14 cellular contexts compared by ENCODE assay signal in genomic region chr20:49850463-49851233, GRCh38. TPM values are rescaled to one million over a fixed set of nuclear protein-coding genes. Genes with fewer than 3 reads are reported as not detected.
DNase-seq lines count a peak whose midpoint lies in the region; ATAC-seq and TF ChIP-seq lines count a peak whose summit lies in the region.
"Had no signal": no experiment of that assay in that cellular context is flagged by ENCODE, and none has a peak within 500 bp of the region (broad histone marks: within the 10 kb centered on the region; RNA-seq: fewer than 3 reads in every experiment).

No MANE protein-coding gene starts in this region.

- H3K27me3 ChIP-seq in heart left ventricle (no peaks in the 10 kb centered on the region), aorta (ENCODE audit: control insufficient read depth in 1 of 2, insufficient read depth in 2 of 2, low read length in 1 of 2) (no peaks in the 10 kb centered on the region)
- H3K27me3 ChIP-seq: neural progenitor cell, stomach had no signal

- TF ChIP-seq CTCF in heart left ventricle (IDR thresholded peaks at IDR 0.05), result no peak

- WGBS in heart left ventricle, 4 donors, result 53 to 63% (median 55%) methylated on average over 8 of the region's 8 CpGs
- WGBS in aorta, 2 donors, result 29 to 33% methylated on average over 8 of the region's 8 CpGs

- ATAC-seq in heart left ventricle (peak in 2 of 4 donors; percentile 8 to 17), left cardiac atrium (no peak), aorta (ENCODE audit: low FRiP score) (no peak), GM21717 (IDR thresholded peaks at IDR 0.05; ENCODE audit: unreplicated experiment) (no peak), GM21367 (IDR thresholded peaks at IDR 0.05; ENCODE audit: unreplicated experiment) (no peak)

- H3K9me3 ChIP-seq in heart left ventricle (no peaks in the 10 kb centered on the region), aorta (ENCODE audit: control insufficient read depth, low read length) (no peaks in the 10 kb centered on the region)
- H3K9me3 ChIP-seq: stomach had no signal

- intact Hi-C loops in heart left ventricle (cut with DNase I), result loop anchor here in 6 of 10 donors (2.0 to 10.0 kb wide), 3 partner anchors 238 to 306 kb away; no protein-coding TSS in a partner anchor
- intact Hi-C loops in left cardiac atrium (cut with DNase I), result loop anchor here in 1 of 2 donors (10.0 kb wide), 1 partner anchor 306 kb away; no protein-coding TSS in a partner anchor
- intact Hi-C loops in aorta (cut with DNase I), result loop anchor here in 1 of 2 donors (5.0 kb wide), 2 partner anchors 37 to 238 kb away; no protein-coding TSS in a partner anchor

- no peak for TF ChIP-seq POLR2A in heart left ventricle (IDR thresholded peaks at IDR 0.05)

- no peak overlapping the region for H3K4me3 ChIP-seq in heart left ventricle
- H3K4me3 ChIP-seq in aorta (ENCODE audit: low read length in 2 of 2), result no peak overlapping the region
- H3K4me3 ChIP-seq: neural progenitor cell, stomach had no signal

- H3K36me3 ChIP-seq in heart left ventricle, result peaks cover 0 to 79% (median 37%) of the 10 kb centered on the region in 9 donors
- H3K36me3 ChIP-seq in aorta (ENCODE audit: control insufficient read depth in 1 of 2, insufficient read depth in 2 of 2, low read length in 1 of 2), result no peaks in the 10 kb centered on the region
- H3K36me3 ChIP-seq: neural progenitor cell had no signal

- peaks cover 0 to 30% (median 21%) of the 10 kb centered on the region in 12 donors for H3K4me1 ChIP-seq in heart left ventricle
- peaks cover 3 to 14% of the 10 kb centered on the region in 2 donors for H3K4me1 ChIP-seq in aorta (ENCODE audit: control insufficient read depth in 1 of 2, insufficient read depth in 2 of 2, low read length in 2 of 2)
- H3K4me1 ChIP-seq: neural progenitor cell had no signal

- DNase-seq in heart left ventricle (no peak), left cardiac atrium (no peak), caudate nucleus (lab: John Stamatoyannopoulos, UW) (peak in 2 of 61 donors; percentile 42 to 52), midbrain (lab: John Stamatoyannopoulos, UW) (peak; percentile 59), aorta (no peak), DMS114 treated with DMSO at 0.1 percent for 48 hours (lab: John Stamatoyannopoulos, UW; ENCODE audit: unreplicated experiment) (no peak)
- DNase-seq: activated CD8-positive, alpha-beta memory T cell treated with anti-CD3 and anti-CD28 coated beads for 24 hours; erythroblast; NCI-H526 treated with DMSO at 0.1 percent for 48 hours; stimulated activated CD4-positive, alpha-beta T cell treated with anti-CD3 and anti-CD28 coated beads, Interleukin-2, amount 100 ng/mL, for 24 hours; stomach had no signal

- H3K27ac ChIP-seq in heart left ventricle, result peak overlapping the region in 10 of 12 donors; percentile 7 to 78 (median 60)
- peak overlapping the region; percentile 87 for H3K27ac ChIP-seq in caudate nucleus (ENCODE audit: low read depth, low read length)
- peak overlapping the region; percentile 49 to 77 for H3K27ac ChIP-seq in aorta (ENCODE audit: low read depth in 1 of 2, low read length in 2 of 2)
- H3K27ac ChIP-seq: neural progenitor cell had no signal

RNA-seq across cellular contexts. Expression of gene SLC9A8, which starts 38.0 kb away (rescaled TPM):
- total RNA-seq in heart left ventricle (10 to 100 TPM in 1 of 9 donors, 1 to 10 TPM in 8; 4.6 to 12.5 (median 6.3) TPM), left cardiac atrium (1 to 10 TPM; 6.4 to 6.5 TPM), aorta (10 to 100 TPM; 12.5 to 14.6 TPM)
- polyA plus RNA-seq in heart left ventricle (1 to 10 TPM; 5.3 to 5.5 TPM), aorta (10 to 100 TPM in 1 of 2 donors, 1 to 10 TPM in 1; 2.8 to 10.6 TPM)
